In genomic region chr19:1885398-1886119, GRCh38 we compare ENCODE assay signal across 8 cellular contexts. TPM values are rescaled to one million over a fixed set of nuclear protein-coding genes. Genes with fewer than 3 reads are reported as not detected.
DNase-seq lines count a peak whose midpoint lies in the region; ATAC-seq and TF ChIP-seq lines count a peak whose summit lies in the region.
"Not testable (repeated sequence)": the region's sequence is repeated elsewhere in the genome, so short reads cannot be mapped to it uniquely, and the experiment has no call there.

ABHD17A (minus strand) TSS chr19:1885496; CDS start chr19:1881566, 3,930 bp downstream.

- H3K4me3 ChIP-seq in LNCaP clone FGC (ENCODE audit: low read depth, low read length): peak within 1 kb of the TSS; percentile 98
- peak within 1 kb of the TSS; percentile 84 to 91 for H3K4me3 ChIP-seq in esophagus (ENCODE audit: low read depth in 1 of 2, low read length in 2 of 2)
- H3K4me3 ChIP-seq in mucosa of rectum (ENCODE audit: low read length in 2 of 2): peak within 1 kb of the TSS; percentile 84 to 90

- not testable (repeated sequence) for H3K9me3 ChIP-seq in esophagus (ENCODE audit: control insufficient read depth in 2 of 2, insufficient read depth in 1 of 2, low read depth in 1 of 2, low read length in 1 of 2); mucosa of rectum (ENCODE audit: control insufficient read depth in 2 of 2, low read length in 2 of 2)

- peak within 1 kb of the TSS; percentile 88 to 92 for H3K27ac ChIP-seq in esophagus (ENCODE audit: low read depth in 2 of 2, low read length in 1 of 2)
- peak within 1 kb of the TSS; percentile 81 to 82 for H3K27ac ChIP-seq in mucosa of rectum (ENCODE audit: low read depth in 2 of 2, low read length in 2 of 2)

- peak; percentile 97 for DNase-seq in D341Med (ENCODE audit: low spot score)
- DNase-seq in LNCaP clone FGC (ENCODE audit: low read depth): not testable (repeated sequence)
- peak; percentile 98 for DNase-seq in RPMI8226
- DNase-seq in activated T-helper 1 cell treated with Interleukin-2 at 50 U/mL for 16 hours (ENCODE audit: low read depth): peak; percentile 94
- DNase-seq in stimulated activated CD8-positive, alpha-beta memory T cell treated with anti-CD3 and anti-CD28 coated beads, Interleukin-4, amount 100 ng/mL, for 1 hour (ENCODE audit: low read depth in 2 of 2, low spot score in 1 of 2): peak; percentile 90 to 94

- H3K9ac ChIP-seq in mucosa of rectum (ENCODE audit: low read depth in 1 of 2, low read length in 2 of 2): peak within 1 kb of the TSS; percentile 84 to 93

- ATAC-seq in GM21723 (IDR thresholded peaks at IDR 0.05; ENCODE audit: unreplicated experiment): peak; percentile 69

- 21 to 28% methylated on average over 34 to 46 of the region's 46 CpGs for WGBS in esophagus, 2 donors

- H3K27me3 ChIP-seq in esophagus (ENCODE audit: control insufficient read depth in 1 of 2, insufficient read depth in 2 of 2, low read length in 2 of 2); mucosa of rectum (ENCODE audit: control insufficient read depth in 2 of 2, insufficient read depth in 2 of 2, low read length in 2 of 2): not testable (repeated sequence)

- H3K4me1 ChIP-seq in esophagus (ENCODE audit: control insufficient read depth in 2 of 2, insufficient read depth in 2 of 2, low read length in 1 of 2): peaks cover 18 to 24% of the 10 kb centered on the region in 2 donors
- peaks cover 20 to 28% of the 10 kb centered on the region in 2 donors for H3K4me1 ChIP-seq in mucosa of rectum (ENCODE audit: control insufficient read depth in 2 of 2, insufficient read depth in 2 of 2, low read length in 2 of 2)

- not testable (repeated sequence) for TF ChIP-seq CTCF in LNCaP clone FGC (IDR thresholded peaks at IDR 0.05; ENCODE audit: control insufficient read depth, extremely low read depth, insufficient read depth)

- not testable (repeated sequence) for H3K36me3 ChIP-seq in esophagus (ENCODE audit: control insufficient read depth in 2 of 2, insufficient read depth in 2 of 2, low read length in 1 of 2); mucosa of rectum (ENCODE audit: control insufficient read depth in 2 of 2, insufficient read depth in 2 of 2, low read length in 2 of 2)

RNA-seq across cellular contexts. Expression of gene ABHD17A, which starts in this region (rescaled TPM):
- polyA plus RNA-seq in esophagus: 10 to 100 TPM; 73.9 to 76.2 TPM
